1 cellular context compared by ENCODE assay signal in genomic region chr12:120903818-120904773, GRCh38.
TF ChIP-seq lines count a peak whose summit lies in the region.

A gene with protein sequence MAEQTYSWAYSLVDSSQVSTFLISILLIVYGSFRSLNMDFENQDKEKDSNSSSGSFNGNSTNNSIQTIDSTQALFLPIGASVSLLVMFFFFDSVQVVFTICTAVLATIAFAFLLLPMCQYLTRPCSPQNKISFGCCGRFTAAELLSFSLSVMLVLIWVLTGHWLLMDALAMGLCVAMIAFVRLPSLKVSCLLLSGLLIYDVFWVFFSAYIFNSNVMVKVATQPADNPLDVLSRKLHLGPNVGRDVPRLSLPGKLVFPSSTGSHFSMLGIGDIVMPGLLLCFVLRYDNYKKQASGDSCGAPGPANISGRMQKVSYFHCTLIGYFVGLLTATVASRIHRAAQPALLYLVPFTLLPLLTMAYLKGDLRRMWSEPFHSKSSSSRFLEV (minus strand): TSS chr12:120904358. CDS start chr12:120903867, 491 bp downstream.

TF ChIP-seq in HepG2, 621 proteins besides CTCF, POLR2A, EP300 and RAD21 (continued from another document and continues in another):
- TF ChIP-seq ZNF292 (CRISPR knock-in tag; IDR thresholded peaks at IDR 0.05; ENCODE audit: borderline replicate concordance, low read depth) (no peak), ZSCAN30 (CRISPR knock-in tag; IDR thresholded peaks at IDR 0.05) (no peak), SKI (IDR thresholded peaks at IDR 0.05; ENCODE audit: partially characterized antibody) (peak; percentile 23), ZNF20 (CRISPR knock-in tag; IDR thresholded peaks at IDR 0.05) (no peak), ZNF607 (CRISPR knock-in tag; IDR thresholded peaks at IDR 0.05; ENCODE audit: borderline replicate concordance) (peak; percentile 48; the same call in 1 of the 2 replicates), ZFP1 (CRISPR knock-in tag; IDR thresholded peaks at IDR 0.05) (no peak), ZNF670 (CRISPR knock-in tag; IDR thresholded peaks at IDR 0.05; ENCODE audit: borderline replicate concordance) (0 out of 2 replicates have a peak, but pooled peaks have one; percentile 24), ZNF720 (CRISPR knock-in tag; IDR thresholded peaks at IDR 0.05) (no peak), SOX6 (IDR thresholded peaks at IDR 0.05) (no peak), SOX6 (CRISPR knock-in tag; IDR thresholded peaks at IDR 0.05) (peak; percentile 31; the same call in 1 of the 2 replicates), SALL2 (CRISPR knock-in tag; IDR thresholded peaks at IDR 0.05) (peak; percentile 46; the same call in 1 of the 2 replicates), PHF20 (CRISPR knock-in tag; IDR thresholded peaks at IDR 0.05) (peak; percentile 75), ATF7-NPFF (CRISPR knock-in tag; IDR thresholded peaks at IDR 0.05; ENCODE audit: low read depth) (0 out of 2 replicates have a peak, but pooled peaks have one; percentile 43), HDAC2 (CRISPR knock-in tag; IDR thresholded peaks at IDR 0.05) (peak; percentile 53; the same call in 1 of the 2 replicates), ZBED4 (CRISPR knock-in tag; IDR thresholded peaks at IDR 0.05; ENCODE audit: borderline replicate concordance) (0 out of 2 replicates have a peak, but pooled peaks have one; percentile 33), ZFP91 (CRISPR knock-in tag; IDR thresholded peaks at IDR 0.05; ENCODE audit: borderline replicate concordance) (peak; percentile 21; the same call in 1 of the 2 replicates), MED1 (CRISPR knock-in tag; IDR thresholded peaks at IDR 0.05) (peak; percentile 54; the same call in 1 of the 2 replicates), PLSCR1 (CRISPR knock-in tag; IDR thresholded peaks at IDR 0.05; ENCODE audit: borderline replicate concordance) (no peak), YY1 (IDR thresholded peaks at IDR 0.05; ENCODE audit: insufficient read depth, insufficient replicate concordance, low read depth, low read length) (peak; percentile 74), SP2 (CRISPR knock-in tag; IDR thresholded peaks at IDR 0.05) (peak; percentile 57), GMEB1 (CRISPR knock-in tag; IDR thresholded peaks at IDR 0.05; ENCODE audit: borderline replicate concordance) (peak; percentile 63), ZNF547 (CRISPR knock-in tag; IDR thresholded peaks at IDR 0.05) (no peak), ZNF605 (CRISPR knock-in tag; IDR thresholded peaks at IDR 0.05) (peak; percentile 65), ZNF704 (CRISPR knock-in tag; IDR thresholded peaks at IDR 0.05; ENCODE audit: borderline replicate concordance) (no peak)
- TF ChIP-seq, protein P1, sequence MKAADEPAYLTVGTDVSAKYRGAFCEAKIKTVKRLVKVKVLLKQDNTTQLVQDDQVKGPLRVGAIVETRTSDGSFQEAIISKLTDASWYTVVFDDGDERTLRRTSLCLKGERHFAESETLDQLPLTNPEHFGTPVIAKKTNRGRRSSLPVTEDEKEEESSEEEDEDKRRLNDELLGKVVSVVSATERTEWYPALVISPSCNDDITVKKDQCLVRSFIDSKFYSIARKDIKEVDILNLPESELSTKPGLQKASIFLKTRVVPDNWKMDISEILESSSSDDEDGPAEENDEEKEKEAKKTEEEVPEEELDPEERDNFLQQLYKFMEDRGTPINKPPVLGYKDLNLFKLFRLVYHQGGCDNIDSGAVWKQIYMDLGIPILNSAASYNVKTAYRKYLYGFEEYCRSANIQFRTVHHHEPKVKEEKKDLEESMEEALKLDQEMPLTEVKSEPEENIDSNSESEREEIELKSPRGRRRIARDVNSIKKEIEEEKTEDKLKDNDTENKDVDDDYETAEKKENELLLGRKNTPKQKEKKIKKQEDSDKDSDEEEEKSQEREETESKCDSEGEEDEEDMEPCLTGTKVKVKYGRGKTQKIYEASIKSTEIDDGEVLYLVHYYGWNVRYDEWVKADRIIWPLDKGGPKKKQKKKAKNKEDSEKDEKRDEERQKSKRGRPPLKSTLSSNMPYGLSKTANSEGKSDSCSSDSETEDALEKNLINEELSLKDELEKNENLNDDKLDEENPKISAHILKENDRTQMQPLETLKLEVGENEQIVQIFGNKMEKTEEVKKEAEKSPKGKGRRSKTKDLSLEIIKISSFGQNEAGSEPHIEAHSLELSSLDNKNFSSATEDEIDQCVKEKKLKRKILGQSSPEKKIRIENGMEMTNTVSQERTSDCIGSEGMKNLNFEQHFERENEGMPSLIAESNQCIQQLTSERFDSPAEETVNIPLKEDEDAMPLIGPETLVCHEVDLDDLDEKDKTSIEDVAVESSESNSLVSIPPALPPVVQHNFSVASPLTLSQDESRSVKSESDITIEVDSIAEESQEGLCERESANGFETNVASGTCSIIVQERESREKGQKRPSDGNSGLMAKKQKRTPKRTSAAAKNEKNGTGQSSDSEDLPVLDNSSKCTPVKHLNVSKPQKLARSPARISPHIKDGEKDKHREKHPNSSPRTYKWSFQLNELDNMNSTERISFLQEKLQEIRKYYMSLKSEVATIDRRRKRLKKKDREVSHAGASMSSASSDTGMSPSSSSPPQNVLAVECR (CRISPR knock-in tag; IDR thresholded peaks at IDR 0.05; ENCODE audit: borderline replicate concordance): peak; percentile 84
- TF ChIP-seq, protein P2, sequence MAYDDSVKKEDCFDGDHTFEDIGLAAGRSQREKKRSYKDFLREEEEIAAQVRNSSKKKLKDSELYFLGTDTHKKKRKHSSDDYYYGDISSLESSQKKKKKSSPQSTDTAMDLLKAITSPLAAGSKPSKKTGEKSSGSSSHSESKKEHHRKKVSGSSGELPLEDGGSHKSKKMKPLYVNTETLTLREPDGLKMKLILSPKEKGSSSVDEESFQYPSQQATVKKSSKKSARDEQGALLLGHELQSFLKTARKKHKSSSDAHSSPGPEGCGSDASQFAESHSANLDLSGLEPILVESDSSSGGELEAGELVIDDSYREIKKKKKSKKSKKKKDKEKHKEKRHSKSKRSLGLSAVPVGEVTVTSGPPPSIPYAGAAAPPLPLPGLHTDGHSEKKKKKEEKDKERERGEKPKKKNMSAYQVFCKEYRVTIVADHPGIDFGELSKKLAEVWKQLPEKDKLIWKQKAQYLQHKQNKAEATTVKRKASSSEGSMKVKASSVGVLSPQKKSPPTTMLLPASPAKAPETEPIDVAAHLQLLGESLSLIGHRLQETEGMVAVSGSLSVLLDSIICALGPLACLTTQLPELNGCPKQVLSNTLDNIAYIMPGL (CRISPR knock-in tag; IDR thresholded peaks at IDR 0.05; ENCODE audit: borderline replicate concordance in 1 of 2, low read depth in 1 of 2): peak; percentile 44 to 61; a peak in 2 of 4 replicates
- TF ChIP-seq, protein P3, sequence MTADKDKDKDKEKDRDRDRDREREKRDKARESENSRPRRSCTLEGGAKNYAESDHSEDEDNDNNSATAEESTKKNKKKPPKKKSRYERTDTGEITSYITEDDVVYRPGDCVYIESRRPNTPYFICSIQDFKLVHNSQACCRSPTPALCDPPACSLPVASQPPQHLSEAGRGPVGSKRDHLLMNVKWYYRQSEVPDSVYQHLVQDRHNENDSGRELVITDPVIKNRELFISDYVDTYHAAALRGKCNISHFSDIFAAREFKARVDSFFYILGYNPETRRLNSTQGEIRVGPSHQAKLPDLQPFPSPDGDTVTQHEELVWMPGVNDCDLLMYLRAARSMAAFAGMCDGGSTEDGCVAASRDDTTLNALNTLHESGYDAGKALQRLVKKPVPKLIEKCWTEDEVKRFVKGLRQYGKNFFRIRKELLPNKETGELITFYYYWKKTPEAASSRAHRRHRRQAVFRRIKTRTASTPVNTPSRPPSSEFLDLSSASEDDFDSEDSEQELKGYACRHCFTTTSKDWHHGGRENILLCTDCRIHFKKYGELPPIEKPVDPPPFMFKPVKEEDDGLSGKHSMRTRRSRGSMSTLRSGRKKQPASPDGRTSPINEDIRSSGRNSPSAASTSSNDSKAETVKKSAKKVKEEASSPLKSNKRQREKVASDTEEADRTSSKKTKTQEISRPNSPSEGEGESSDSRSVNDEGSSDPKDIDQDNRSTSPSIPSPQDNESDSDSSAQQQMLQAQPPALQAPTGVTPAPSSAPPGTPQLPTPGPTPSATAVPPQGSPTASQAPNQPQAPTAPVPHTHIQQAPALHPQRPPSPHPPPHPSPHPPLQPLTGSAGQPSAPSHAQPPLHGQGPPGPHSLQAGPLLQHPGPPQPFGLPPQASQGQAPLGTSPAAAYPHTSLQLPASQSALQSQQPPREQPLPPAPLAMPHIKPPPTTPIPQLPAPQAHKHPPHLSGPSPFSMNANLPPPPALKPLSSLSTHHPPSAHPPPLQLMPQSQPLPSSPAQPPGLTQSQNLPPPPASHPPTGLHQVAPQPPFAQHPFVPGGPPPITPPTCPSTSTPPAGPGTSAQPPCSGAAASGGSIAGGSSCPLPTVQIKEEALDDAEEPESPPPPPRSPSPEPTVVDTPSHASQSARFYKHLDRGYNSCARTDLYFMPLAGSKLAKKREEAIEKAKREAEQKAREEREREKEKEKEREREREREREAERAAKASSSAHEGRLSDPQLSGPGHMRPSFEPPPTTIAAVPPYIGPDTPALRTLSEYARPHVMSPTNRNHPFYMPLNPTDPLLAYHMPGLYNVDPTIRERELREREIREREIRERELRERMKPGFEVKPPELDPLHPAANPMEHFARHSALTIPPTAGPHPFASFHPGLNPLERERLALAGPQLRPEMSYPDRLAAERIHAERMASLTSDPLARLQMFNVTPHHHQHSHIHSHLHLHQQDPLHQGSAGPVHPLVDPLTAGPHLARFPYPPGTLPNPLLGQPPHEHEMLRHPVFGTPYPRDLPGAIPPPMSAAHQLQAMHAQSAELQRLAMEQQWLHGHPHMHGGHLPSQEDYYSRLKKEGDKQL (CRISPR knock-in tag; IDR thresholded peaks at IDR 0.05; ENCODE audit: low read depth): 0 out of 2 replicates have a peak, but pooled peaks have one; percentile 15
- TF ChIP-seq, protein P4, sequence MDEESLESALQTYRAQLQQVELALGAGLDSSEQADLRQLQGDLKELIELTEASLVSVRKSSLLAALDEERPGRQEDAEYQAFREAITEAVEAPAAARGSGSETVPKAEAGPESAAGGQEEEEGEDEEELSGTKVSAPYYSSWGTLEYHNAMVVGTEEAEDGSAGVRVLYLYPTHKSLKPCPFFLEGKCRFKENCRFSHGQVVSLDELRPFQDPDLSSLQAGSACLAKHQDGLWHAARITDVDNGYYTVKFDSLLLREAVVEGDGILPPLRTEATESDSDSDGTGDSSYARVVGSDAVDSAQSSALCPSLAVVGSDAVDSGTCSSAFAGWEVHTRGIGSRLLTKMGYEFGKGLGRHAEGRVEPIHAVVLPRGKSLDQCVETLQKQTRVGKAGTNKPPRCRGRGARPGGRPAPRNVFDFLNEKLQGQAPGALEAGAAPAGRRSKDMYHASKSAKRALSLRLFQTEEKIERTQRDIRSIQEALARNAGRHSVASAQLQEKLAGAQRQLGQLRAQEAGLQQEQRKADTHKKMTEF (CRISPR knock-in tag; IDR thresholded peaks at IDR 0.05): peak; percentile 65; the same call in 1 of the 2 replicates
